8 cellular contexts compared by ENCODE assay signal in genomic region chr15:99076555-99077308, GRCh38. TPM values are rescaled to one million over a fixed set of nuclear protein-coding genes. Genes with fewer than 3 reads are reported as not detected.
A peak's percentile ranks its signal among the peaks of the same experiment; 100 is the strongest.
DNase-seq lines count a peak whose midpoint lies in the region; ATAC-seq and TF ChIP-seq lines count a peak whose summit lies in the region.

No MANE protein-coding gene starts in this region.

- intact Hi-C loops in head of caudate nucleus (cut with DNase I) = loop anchor here (10.0 kb wide), 1 partner anchor 562 kb away; no protein-coding TSS in a partner anchor

- H3K9me3 Mint-ChIP-seq in GM23338 (no peaks in the 10 kb centered on the region), osteocyte (ENCODE audit: unreplicated experiment) (no peaks in the 10 kb centered on the region)
- H3K9me3 Mint-ChIP-seq in activated naive CD8-positive, alpha-beta T cell (ENCODE audit: low read depth) = no peaks in the 10 kb centered on the region

- TF ChIP-seq CTCF in GM23338 (conservative IDR thresholded peaks at IDR 0.05; ENCODE audit: low read depth in 2 of 2) = peak; percentile 91 to 98
- peak; percentile 92 for TF ChIP-seq CTCF in osteocyte (IDR thresholded peaks at IDR 0.05)

- H3K36me3 ChIP-seq in GM23338 (ENCODE audit: insufficient read depth) (no peaks in the 10 kb centered on the region), KOPT-K1 (ENCODE audit: insufficient read depth, low read length) (no peaks in the 10 kb centered on the region)

- H3K27me3 Mint-ChIP-seq in GM23338 (ENCODE audit: insufficient read depth, low read depth, poor library complexity) (no peaks in the 10 kb centered on the region), osteocyte (ENCODE audit: unreplicated experiment) (peaks cover 11% of the 10 kb centered on the region)
- peaks cover 9% of the 10 kb centered on the region for H3K27me3 Mint-ChIP-seq in activated naive CD8-positive, alpha-beta T cell

- peaks cover 12% of the 10 kb centered on the region for H3K4me1 Mint-ChIP-seq in GM23338
- H3K4me1 Mint-ChIP-seq in activated naive CD8-positive, alpha-beta T cell (ENCODE audit: low read depth) = peaks cover 8% of the 10 kb centered on the region
- H3K4me1 Mint-ChIP-seq in osteocyte (ENCODE audit: unreplicated experiment) = peaks cover 9% of the 10 kb centered on the region

- H3K4me3 Mint-ChIP-seq in GM23338 (peak overlapping the region; percentile 50; the same call in 2 of the 3 replicates), osteocyte (ENCODE audit: unreplicated experiment) (peak overlapping the region; percentile 74)
- H3K4me3 Mint-ChIP-seq in activated naive CD8-positive, alpha-beta T cell = peak overlapping the region; percentile 85

- peaks cover 11% of the 10 kb centered on the region; the same call in 1 of the 2 replicates for H3K4me1 ChIP-seq in GM23338 (ENCODE audit: insufficient read depth)

- no peaks in the 10 kb centered on the region for H4K20me1 ChIP-seq in GM23338 (replicated peaks; ENCODE audit: insufficient read depth)

- ATAC-seq in GM23338 = peak; percentile 96
- no peak for ATAC-seq in HG02571 (IDR thresholded peaks at IDR 0.05; ENCODE audit: unreplicated experiment)

- H3K4me3 ChIP-seq in GM23338 = no peak overlapping the region

- no peaks in the 10 kb centered on the region for H3K36me3 Mint-ChIP-seq in GM23338 (ENCODE audit: low read depth)
- H3K36me3 Mint-ChIP-seq in activated naive CD8-positive, alpha-beta T cell = no peaks in the 10 kb centered on the region
- no peaks in the 10 kb centered on the region for H3K36me3 Mint-ChIP-seq in osteocyte (ENCODE audit: unreplicated experiment)

- no peak overlapping the region for H3K27ac ChIP-seq in GM23338 (ENCODE audit: low read depth)
- peak overlapping the region; percentile 60 for H3K27ac ChIP-seq in KOPT-K1 (ENCODE audit: low read depth, low read length, poor library complexity, severe bottlenecking)

- peak overlapping the region; percentile 19; the same call in 1 of the 2 replicates for H3K4me2 ChIP-seq in GM23338

- H3K9me3 ChIP-seq in KOPT-K1 (ENCODE audit: insufficient read depth, low read length, poor library complexity, severe bottlenecking) = no peaks in the 10 kb centered on the region

- H3K9me2 ChIP-seq in GM23338 (ENCODE audit: insufficient read depth) = no peaks in the 10 kb centered on the region

- no peak overlapping the region for H3K27ac Mint-ChIP-seq in GM23338
- H3K27ac Mint-ChIP-seq in activated naive CD8-positive, alpha-beta T cell = peak overlapping the region; percentile 80
- H3K27ac Mint-ChIP-seq in osteocyte (ENCODE audit: unreplicated experiment) = peak overlapping the region; percentile 84

- peak; percentile 52 for DNase-seq in GM04503 (ENCODE audit: low read depth)
- DNase-seq in GM23338 (ENCODE audit: low spot score) = peak; percentile 89
- peak in 40 of 42 donors; percentile 15 to 85 (median 53) for DNase-seq in head of caudate nucleus
- DNase-seq in osteocyte (ENCODE audit: extremely low spot score, unreplicated experiment) = no peak

- H3F3A ChIP-seq in GM23338 (replicated peaks; ENCODE audit: low read depth) = no peaks in the 10 kb centered on the region

- no peaks in the 10 kb centered on the region for H3K27me3 ChIP-seq in GM23338 (ENCODE audit: insufficient read depth)

- peak overlapping the region; percentile 45; the same call in 1 of the 2 replicates for H2AFZ ChIP-seq in GM23338

- H3K79me2 ChIP-seq in GM23338 (replicated peaks; ENCODE audit: insufficient read depth) = no peaks in the 10 kb centered on the region

TF ChIP-seq in PFSK-1, 5 proteins besides CTCF, POLR2A, EP300 and RAD21:
- 0 out of 2 replicates have a peak, but pooled peaks have one; percentile 81 for TF ChIP-seq SIN3A (IDR thresholded peaks at IDR 0.05; ENCODE audit: borderline replicate concordance, insufficient read depth, low read length)
- no peak for TF ChIP-seq POLR2AphosphoS5 (IDR thresholded peaks at IDR 0.05; ENCODE audit: low read depth, low read length)
- no peak for TF ChIP-seq TAF1 (IDR thresholded peaks at IDR 0.05; ENCODE audit: borderline replicate concordance, insufficient read depth, low read length)
- peak; percentile 72 for TF ChIP-seq FOXP2 (optimal IDR thresholded peaks at IDR 0.05; ENCODE audit: borderline replicate concordance, extremely low read depth, extremely low read length, insufficient read depth)
- no peak for TF ChIP-seq REST (IDR thresholded peaks at IDR 0.05; ENCODE audit: insufficient read depth in 1 of 2, low read depth in 2 of 2, low read length in 2 of 2)

RNA-seq across cellular contexts. Expression of gene SYNM, which starts 28.1 kb away (rescaled TPM):
- 2.9 and 3.5 TPM in 2 replicates for total RNA-seq in GM23338 (2014; rRNA removed; shearing (Covaris generic))
- polyA plus RNA-seq in GM23338 (2016; fragmentation: Nextera tagmentation; extraction: Ambion mirVana) = 0.73 and 0.74 TPM in 2 replicates
- 18.3 TPM for polyA plus RNA-seq in PFSK-1 (2012; ENCODE audit: insufficient read length, low read depth)
- 5.5 and 5.9 TPM in 2 replicates for total RNA-seq in osteocyte
